ENCODE assay signal across 2 cellular contexts in genomic region chr12:51025182-51025747, GRCh38.
A peak's percentile ranks its signal among the peaks of the same experiment; 100 is the strongest.
TF ChIP-seq lines count a peak whose summit lies in the region.

No MANE protein-coding gene starts in this region.

TF ChIP-seq in A549, 52 proteins besides CTCF, POLR2A, EP300 and RAD21:
- TF ChIP-seq CEBPB (IDR thresholded peaks at IDR 0.05) (no peak), BHLHE40 (IDR thresholded peaks at IDR 0.05; ENCODE audit: low read depth, low read length) (no peak)

TF ChIP-seq in GM12878, 131 proteins besides CTCF, POLR2A, EP300 and RAD21:
- TF ChIP-seq SMAD1 (IDR thresholded peaks at IDR 0.05; ENCODE audit: low read depth, partially characterized antibody) (no peak), PAX5 (IDR thresholded peaks at IDR 0.05; ENCODE audit: borderline replicate concordance, low read depth, low read length) (no peak), CBFB (IDR thresholded peaks at IDR 0.05; ENCODE audit: low read depth) (no peak), RUNX3 (IDR thresholded peaks at IDR 0.05; ENCODE audit: low read length) (0 out of 2 replicates have a peak, but pooled peaks have one; percentile 1), NFIC (IDR thresholded peaks at IDR 0.05; ENCODE audit: low read depth, low read length) (0 out of 2 replicates have a peak, but pooled peaks have one; percentile 9)
